ENCODE assay signal across 8 cellular contexts in genomic region chrX:65690057-65690855, GRCh38. TPM values are rescaled to one million over a fixed set of nuclear protein-coding genes. Genes with fewer than 3 reads are reported as not detected.
DNase-seq lines count a peak whose midpoint lies in the region; ATAC-seq and TF ChIP-seq lines count a peak whose summit lies in the region.

No MANE protein-coding gene starts in this region.

- H3K4me3 Mint-ChIP-seq in naive thymus-derived CD8-positive, alpha-beta T cell, result peak overlapping the region in 9 of 10 donors; percentile 52 to 80 (median 71)

- peaks cover 0 to 2% (median 0%) of the 10 kb centered on the region in 9 donors for H3K9me3 Mint-ChIP-seq in naive thymus-derived CD8-positive, alpha-beta T cell

- no peaks in the 10 kb centered on the region for H3K9me3 ChIP-seq in A673 (ENCODE audit: low read depth, low read length, poor library complexity, severe bottlenecking)

- H3K27me3 ChIP-seq in A673 (replicated peaks; ENCODE audit: insufficient read depth, low read depth, low read length, poor library complexity), result no peaks in the 10 kb centered on the region

- H3K36me3 ChIP-seq in A673 (ENCODE audit: insufficient read depth, low read length, poor library complexity, severe bottlenecking), result no peaks in the 10 kb centered on the region

- ATAC-seq in naive thymus-derived CD8-positive, alpha-beta T cell, result no peak
- no peak for ATAC-seq in HG02840 (IDR thresholded peaks at IDR 0.05; ENCODE audit: low FRiP score, unreplicated experiment)

- H3K27ac Mint-ChIP-seq in naive thymus-derived CD8-positive, alpha-beta T cell, result peak overlapping the region; percentile 84 to 99 (median 92)

- H3K27me3 Mint-ChIP-seq in naive thymus-derived CD8-positive, alpha-beta T cell, result no peaks in the 10 kb centered on the region

- intact Hi-C loops in A673 (cut with micrococcal nuclease; ENCODE audit: unreplicated experiment), result no loop called here

- no peak for TF ChIP-seq CTCF in A673 (conservative IDR thresholded peaks at IDR 0.05; ENCODE audit: low read depth, low read length)

- POLR2A ChIA-PET in naive thymus-derived CD8-positive, alpha-beta T cell (lab: Charles Lee), result interaction anchor here (0.9 to 1.4 kb wide), 3 partner anchors 12 to 89 kb away, joined by 3 to 4 read pairs (median 4); no protein-coding TSS in a partner anchor
- POLR2A ChIA-PET in A673 (lab: Charles Lee; ENCODE audit: low non-redundant PET), result interaction anchor here (0.5 kb wide), 1 partner anchor 64 kb away, joined by 3 read pairs; no protein-coding TSS in a partner anchor

- BruUV-seq in A673 (replicated peaks; lab: Mats Ljungman, UMichigan), result no TSS peak

- H3K4me1 ChIP-seq in A673 (ENCODE audit: insufficient read depth, low read length, poor library complexity, severe bottlenecking), result peaks cover 5% of the 10 kb centered on the region

- no peak overlapping the region for H3K27ac ChIP-seq in A673 (ENCODE audit: low read depth, low read length, poor library complexity, severe bottlenecking)

- peaks cover 38 to 98% (median 87%) of the 10 kb centered on the region in 4 donors for H3K4me1 Mint-ChIP-seq in naive thymus-derived CD8-positive, alpha-beta T cell

- peaks cover 0 to 26% (median 10%) of the 10 kb centered on the region in 3 donors for H3K36me3 Mint-ChIP-seq in naive thymus-derived CD8-positive, alpha-beta T cell

- CTCF ChIA-PET in A673 (lab: Charles Lee), result no interaction called here

- H3K4me3 ChIP-seq in A673 (ENCODE audit: low read depth, low read length, poor library complexity, severe bottlenecking), result no peak overlapping the region

- DNase-seq in CD1c-positive myeloid dendritic cell (ENCODE audit: extremely low spot score), result peak; percentile 37
- DNase-seq in NCI-H226, result peak; percentile 46
- DNase-seq in dermis blood vessel endothelial cell, result peak; percentile 51
- DNase-seq in naive thymus-derived CD8-positive, alpha-beta T cell, result no peak
- no peak for DNase-seq in NOMO-1 treated with DMSO at 0.1 percent for 48 hours (lab: John Stamatoyannopoulos, UW; ENCODE audit: unreplicated experiment)
- no peak for DNase-seq in DMS153 treated with DMSO at 0.1 percent for 48 hours (lab: John Stamatoyannopoulos, UW; ENCODE audit: unreplicated experiment)
- DNase-seq in A673 (ENCODE audit: low spot score), result no peak

RNA-seq across cellular contexts. Expression of gene MSN, which starts 22.8 kb away (rescaled TPM):
- total RNA-seq in dermis blood vessel endothelial cell, result 252 and 545 TPM in 2 replicates
- 100 to 1,000 TPM; 298 to 315 TPM for total RNA-seq in naive thymus-derived CD8-positive, alpha-beta T cell
- 100 to 1,000 TPM; 467 to 552 (median 518) TPM for polyA plus RNA-seq in naive thymus-derived CD8-positive, alpha-beta T cell
- total RNA-seq in A673 (2021), result 415 and 468 TPM in 2 replicates

Comparison
In these comparisons a context has a peak if more than half of its experiments do, and no peak if none do; other contexts are left out.
1. DNase-seq: peak in CD1c-positive myeloid dendritic cell (single experiment), NCI-H226 (single experiment) and dermis blood vessel endothelial cell (single experiment); none in naive thymus-derived CD8-positive, alpha-beta T cell (0 of 10), NOMO-1 treated with DMSO at 0.1 percent for 48 hours (single experiment), DMS153 treated with DMSO at 0.1 percent for 48 hours (single experiment) and A673 (single experiment).